ENCODE assay signal across 23 cellular contexts in the genomic region with DNA sequence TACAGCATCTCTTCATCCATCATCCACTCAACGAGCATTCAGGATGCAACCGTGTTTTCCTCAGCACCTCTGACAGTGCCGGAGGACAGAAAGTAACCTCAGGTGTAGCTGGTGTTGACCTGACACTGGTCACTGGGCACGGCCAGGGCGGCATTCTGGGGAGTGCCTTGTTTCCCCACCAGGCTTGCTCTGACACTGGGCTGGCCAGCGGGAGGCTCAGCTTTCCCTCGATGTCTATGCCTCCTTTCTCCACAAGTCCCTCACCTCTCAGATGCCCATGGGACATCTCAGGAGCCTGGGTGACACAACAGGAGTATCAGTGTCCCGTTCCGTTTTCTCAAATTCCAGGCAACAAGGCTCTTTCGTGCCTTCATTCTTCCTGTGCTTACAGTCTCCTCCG. TPM values are rescaled to one million over a fixed set of nuclear protein-coding genes. Genes with fewer than 3 reads are reported as not detected.
DNase-seq lines count a peak whose midpoint lies in the region; ATAC-seq and TF ChIP-seq lines count a peak whose summit lies in the region.
"Had no signal": no experiment of that assay in that cellular context is flagged by ENCODE, and none has a peak within 500 bp of the region (broad histone marks: within the 10 kb centered on the region; RNA-seq: fewer than 3 reads in every experiment).

No MANE protein-coding gene starts in this region.

- no peak overlapping the region for H3K18ac ChIP-seq in mesenchymal stem cell (ENCODE audit: low read depth in 1 of 2, low read length in 2 of 2)

- no peak overlapping the region for H2BK5ac ChIP-seq in mesenchymal stem cell (ENCODE audit: low read depth, low read length, poor library complexity, severe bottlenecking)

- no peak overlapping the region for H4K8ac ChIP-seq in mesenchymal stem cell (ENCODE audit: low read length)

- peaks cover 5% of the 10 kb centered on the region for H3K4me1 ChIP-seq in endodermal cell (ENCODE audit: control insufficient read depth, insufficient read depth, low read length)
- H3K4me1 ChIP-seq in mesenchymal stem cell (ENCODE audit: control insufficient read depth, insufficient read depth, low read depth, low read length), result peaks cover 2% of the 10 kb centered on the region

- H3K9me3 ChIP-seq in CD4-positive, alpha-beta T cell (ENCODE audit: control insufficient read depth, low read length), result no peaks in the 10 kb centered on the region
- H3K9me3 ChIP-seq in endodermal cell (ENCODE audit: control insufficient read depth, low read length) (no peaks in the 10 kb centered on the region), mesenchymal stem cell (ENCODE audit: control insufficient read depth, low read length) (no peaks in the 10 kb centered on the region)
- H3K9me3 ChIP-seq: BLaER1 treated with 17β-estradiol and CSF1 and Interleukin-3, amounts not matched to agents 10 nM and 100 nM had no signal

- peaks cover 68% of the 10 kb centered on the region for H3K36me3 Mint-ChIP-seq in activated CD4-positive, alpha-beta T cell treated with anti-CD3 and anti-CD28 coated beads, Interleukin-2, amount 10 ng/mL, durations not matched to agents 24 days and 14 days (ENCODE audit: low read depth)
- H3K36me3 Mint-ChIP-seq in CD4-positive, alpha-beta T cell (ENCODE audit: low read depth), result peaks cover 94% of the 10 kb centered on the region
- H3K36me3 Mint-ChIP-seq in activated T-helper 1 cell treated with anti-CD3 and anti-CD28 coated beads, Interleukin-12 subunit alpha, Interleukin-12 subunit beta, Interleukin-2, Interleukin-4 antibody, amounts not matched to agents 30 ng/mL and 10 ng/mL and 1 ng/mL, durations not matched to agents 14 hours and 24 hours and 36 hours (ENCODE audit: low read depth), result peaks cover 50% of the 10 kb centered on the region
- no peaks in the 10 kb centered on the region for H3K36me3 Mint-ChIP-seq in endodermal cell (ENCODE audit: low read depth)

- H2BK120ac ChIP-seq in mesenchymal stem cell (ENCODE audit: low read depth, low read length), result no peak overlapping the region

- H3K9ac ChIP-seq in endodermal cell (ENCODE audit: extremely low read depth, low read length, poor library complexity, severe bottlenecking), result no peak overlapping the region
- H3K9ac ChIP-seq in mesenchymal stem cell (ENCODE audit: low read length), result no peak overlapping the region
- H3K9ac ChIP-seq: BLaER1 treated with 17β-estradiol and CSF1 and Interleukin-3, amounts not matched to agents 10 nM and 100 nM; GM23248 had no signal

- no peak for ATAC-seq in CD4-positive, alpha-beta T cell (ENCODE audit: poor library complexity)
- ATAC-seq: GM12878, Panc1 had no signal

- no peak overlapping the region for H2AK5ac ChIP-seq in mesenchymal stem cell (ENCODE audit: low read length, severe bottlenecking)

- no peak overlapping the region for H3K23ac ChIP-seq in mesenchymal stem cell (ENCODE audit: low read length in 2 of 2)

- peaks cover 59% of the 10 kb centered on the region for H3K4me1 Mint-ChIP-seq in activated CD4-positive, alpha-beta T cell treated with anti-CD3 and anti-CD28 coated beads, Interleukin-2, amount 10 ng/mL, durations not matched to agents 24 days and 14 days
- peaks cover 88% of the 10 kb centered on the region for H3K4me1 Mint-ChIP-seq in CD4-positive, alpha-beta T cell (ENCODE audit: low read depth)
- H3K4me1 Mint-ChIP-seq in activated T-helper 1 cell treated with anti-CD3 and anti-CD28 coated beads, Interleukin-12 subunit alpha, Interleukin-12 subunit beta, Interleukin-2, Interleukin-4 antibody, amounts not matched to agents 30 ng/mL and 10 ng/mL and 1 ng/mL, durations not matched to agents 14 hours and 24 hours and 36 hours (ENCODE audit: low read depth), result peaks cover 72% of the 10 kb centered on the region
- H3K4me1 Mint-ChIP-seq in endodermal cell, result peaks cover 12% of the 10 kb centered on the region

- no peak for TF ChIP-seq CTCF in CD4-positive, alpha-beta T cell (IDR thresholded peaks at IDR 0.05)
- peak; percentile 12 for TF ChIP-seq CTCF in endodermal cell (conservative IDR thresholded peaks at IDR 0.05)

- 87% methylated on average over 11 of the region's 11 CpGs for WGBS in endodermal cell (ENCODE audit: insufficient coverage in 1 of 2, insufficient read length in 1 of 2), 2 experiments
- WGBS in mesenchymal stem cell, result 83% methylated on average over 11 of the region's 11 CpGs

- H4K91ac ChIP-seq in mesenchymal stem cell (ENCODE audit: low read length), result no peak overlapping the region

- H3K27me3 Mint-ChIP-seq in activated CD4-positive, alpha-beta T cell treated with anti-CD3 and anti-CD28 coated beads, Interleukin-2, amount 10 ng/mL, durations not matched to agents 24 days and 14 days, result no peaks in the 10 kb centered on the region
- no peaks in the 10 kb centered on the region for H3K27me3 Mint-ChIP-seq in CD4-positive, alpha-beta T cell
- H3K27me3 Mint-ChIP-seq in activated T-helper 1 cell treated with anti-CD3 and anti-CD28 coated beads, Interleukin-12 subunit alpha, Interleukin-12 subunit beta, Interleukin-2, Interleukin-4 antibody, amounts not matched to agents 30 ng/mL and 10 ng/mL and 1 ng/mL, durations not matched to agents 14 hours and 24 hours and 36 hours (ENCODE audit: insufficient read depth), result no peaks in the 10 kb centered on the region
- H3K27me3 Mint-ChIP-seq in endodermal cell (ENCODE audit: insufficient read depth), result peaks cover 45% of the 10 kb centered on the region
- H3K27me3 Mint-ChIP-seq: IgD-negative memory B cell had no signal

- no peak overlapping the region for H3K4ac ChIP-seq in mesenchymal stem cell (ENCODE audit: low read depth in 1 of 2, low read length in 2 of 2)

- H3K14ac ChIP-seq in mesenchymal stem cell (ENCODE audit: low read length in 2 of 2), result no peak overlapping the region

- no peak overlapping the region for H3K27ac ChIP-seq in CD4-positive, alpha-beta T cell (ENCODE audit: low read depth, low read length)
- H3K27ac ChIP-seq in endodermal cell (ENCODE audit: low read depth, low read length) (no peak overlapping the region), mesenchymal stem cell (ENCODE audit: low read length, poor library complexity, severe bottlenecking) (no peak overlapping the region)
- H3K27ac ChIP-seq: BLaER1 treated with 17β-estradiol and CSF1 and Interleukin-3, amounts not matched to agents 10 nM and 100 nM; GM23248; HL-60 had no signal

- no peaks in the 10 kb centered on the region for H3K27me3 ChIP-seq in CD4-positive, alpha-beta T cell (ENCODE audit: control insufficient read depth, insufficient read depth, low read length)
- H3K27me3 ChIP-seq in endodermal cell (ENCODE audit: control insufficient read depth, insufficient read depth, low read length, poor library complexity, severe bottlenecking), result peaks cover 9% of the 10 kb centered on the region
- H3K27me3 ChIP-seq in mesenchymal stem cell (ENCODE audit: control insufficient read depth in 1 of 2, insufficient read depth in 1 of 2, low read length in 2 of 2), result peaks cover 5 to 53% of the 10 kb centered on the region in 2 experiments
- H3K27me3 ChIP-seq: BLaER1 treated with 17β-estradiol and CSF1 and Interleukin-3, amounts not matched to agents 10 nM and 100 nM had no signal

- CTCF ChIA-PET in CD4-positive, alpha-beta T cell (lab: Charles Lee), result no interaction called here

- DNase-seq in activated CD4-positive, alpha-beta T cell treated with anti-CD3 and anti-CD28 coated beads, Interleukin-2, amount 10 ng/mL, durations not matched to agents 24 days and 14 days, result no peak
- no peak for DNase-seq in activated CD4-positive, alpha-beta T cell treated with anti-CD3 and anti-CD28 coated beads for 48 hours
- no peak for DNase-seq in CD4-positive, alpha-beta T cell
- DNase-seq in activated T-helper 1 cell treated with anti-CD3 and anti-CD28 coated beads, Interleukin-12 subunit alpha, Interleukin-12 subunit beta, Interleukin-2, Interleukin-4 antibody, amounts not matched to agents 30 ng/mL and 10 ng/mL and 1 ng/mL, durations not matched to agents 14 hours and 24 hours and 36 hours (ENCODE audit: low spot score), result no peak
- no peak for DNase-seq in endodermal cell
- no peak for DNase-seq in SKM-1 (lab: John Stamatoyannopoulos, UW; ENCODE audit: unreplicated experiment)
- no peak for DNase-seq in NCI-H1048 (lab: John Stamatoyannopoulos, UW)
- DNase-seq in mesenchymal stem cell, result no peak
- DNase-seq: DMS 273 treated with DMSO at 0.1 percent for 48 hours, GDM1, GM23248, HCEC 1CT, Kasumi-1, MM.1S, NCI-H1105, NCI-H187, NCI-H345, NCI-H526 had no signal

- no peak overlapping the region for H3K4me2 ChIP-seq in mesenchymal stem cell (ENCODE audit: low read length, poor library complexity, severe bottlenecking)
- H3K4me2 ChIP-seq: BLaER1 treated with 17β-estradiol and CSF1 and Interleukin-3, amounts not matched to agents 10 nM and 100 nM had no signal

- peak overlapping the region; percentile 14 for H3K27ac Mint-ChIP-seq in activated CD4-positive, alpha-beta T cell treated with anti-CD3 and anti-CD28 coated beads, Interleukin-2, amount 10 ng/mL, durations not matched to agents 24 days and 14 days
- H3K27ac Mint-ChIP-seq in CD4-positive, alpha-beta T cell, result peak overlapping the region; percentile 95
- H3K27ac Mint-ChIP-seq in activated T-helper 1 cell treated with anti-CD3 and anti-CD28 coated beads, Interleukin-12 subunit alpha, Interleukin-12 subunit beta, Interleukin-2, Interleukin-4 antibody, amounts not matched to agents 30 ng/mL and 10 ng/mL and 1 ng/mL, durations not matched to agents 14 hours and 24 hours and 36 hours, result peak overlapping the region; percentile 58
- no peak overlapping the region for H3K27ac Mint-ChIP-seq in endodermal cell
- H3K27ac Mint-ChIP-seq: IgD-negative memory B cell had no signal

- H3K36me3 ChIP-seq in endodermal cell (ENCODE audit: control insufficient read depth, insufficient read depth, low read length), result no peaks in the 10 kb centered on the region
- no peaks in the 10 kb centered on the region for H3K36me3 ChIP-seq in mesenchymal stem cell (ENCODE audit: control insufficient read depth in 1 of 2, insufficient read depth in 2 of 2, low read depth in 1 of 2, low read length in 2 of 2)
- H3K36me3 ChIP-seq: BLaER1 treated with 17β-estradiol and CSF1 and Interleukin-3, amounts not matched to agents 10 nM and 100 nM had no signal

- no peaks in the 10 kb centered on the region for H3K79me1 ChIP-seq in mesenchymal stem cell (replicated peaks; ENCODE audit: low read length, poor library complexity, severe bottlenecking)

- H3K4me3 Mint-ChIP-seq in activated CD4-positive, alpha-beta T cell treated with anti-CD3 and anti-CD28 coated beads, Interleukin-2, amount 10 ng/mL, durations not matched to agents 24 days and 14 days, result no peak overlapping the region
- H3K4me3 Mint-ChIP-seq in CD4-positive, alpha-beta T cell, result peak overlapping the region; percentile 25
- H3K4me3 Mint-ChIP-seq in activated T-helper 1 cell treated with anti-CD3 and anti-CD28 coated beads, Interleukin-12 subunit alpha, Interleukin-12 subunit beta, Interleukin-2, Interleukin-4 antibody, amounts not matched to agents 30 ng/mL and 10 ng/mL and 1 ng/mL, durations not matched to agents 14 hours and 24 hours and 36 hours, result no peak overlapping the region
- no peak overlapping the region for H3K4me3 Mint-ChIP-seq in endodermal cell
- H3K4me3 Mint-ChIP-seq: IgD-negative memory B cell had no signal

- no peak overlapping the region for H2BK15ac ChIP-seq in mesenchymal stem cell (ENCODE audit: low read depth, poor library complexity, severe bottlenecking)

- POLR2A ChIA-PET in CD4-positive, alpha-beta T cell (lab: Charles Lee), result interaction anchor here (0.6 to 0.7 kb wide), 2 partner anchors 18 to 75 kb away, joined by 3 to 4 read pairs; no protein-coding TSS in a partner anchor

- no peak overlapping the region for H2BK12ac ChIP-seq in mesenchymal stem cell (ENCODE audit: low read length in 2 of 2)

- intact Hi-C loops in activated CD4-positive, alpha-beta T cell treated with anti-CD3 and anti-CD28 coated beads, Interleukin-2, amount 10 ng/mL, durations not matched to agents 24 days and 14 days (cut with micrococcal nuclease), result no loop called here
- intact Hi-C loops in CD4-positive, alpha-beta T cell (cut with DNase I, micrococcal nuclease), result no loop called here
- intact Hi-C loops in activated T-helper 1 cell treated with anti-CD3 and anti-CD28 coated beads, Interleukin-12 subunit alpha, Interleukin-12 subunit beta, Interleukin-2, Interleukin-4 antibody, amounts not matched to agents 30 ng/mL and 10 ng/mL and 1 ng/mL, durations not matched to agents 14 hours and 24 hours and 36 hours (cut with micrococcal nuclease), result no loop called here

- H3K4me3 ChIP-seq in endodermal cell (ENCODE audit: low read length), result no peak overlapping the region
- no peak overlapping the region for H3K4me3 ChIP-seq in mesenchymal stem cell (ENCODE audit: insufficient read depth in 1 of 2, low read depth in 1 of 2, low read length in 2 of 2)
- H3K4me3 ChIP-seq: BLaER1 treated with 17β-estradiol and CSF1 and Interleukin-3, amounts not matched to agents 10 nM and 100 nM; GM12878; GM23248 had no signal

- no peaks in the 10 kb centered on the region for H3K9me3 Mint-ChIP-seq in activated CD4-positive, alpha-beta T cell treated with anti-CD3 and anti-CD28 coated beads, Interleukin-2, amount 10 ng/mL, durations not matched to agents 24 days and 14 days
- no peaks in the 10 kb centered on the region for H3K9me3 Mint-ChIP-seq in CD4-positive, alpha-beta T cell
- H3K9me3 Mint-ChIP-seq in activated T-helper 1 cell treated with anti-CD3 and anti-CD28 coated beads, Interleukin-12 subunit alpha, Interleukin-12 subunit beta, Interleukin-2, Interleukin-4 antibody, amounts not matched to agents 30 ng/mL and 10 ng/mL and 1 ng/mL, durations not matched to agents 14 hours and 24 hours and 36 hours, result no peaks in the 10 kb centered on the region
- no peaks in the 10 kb centered on the region for H3K9me3 Mint-ChIP-seq in endodermal cell
- H3K9me3 Mint-ChIP-seq: IgD-negative memory B cell had no signal

- H2AFZ ChIP-seq in mesenchymal stem cell (ENCODE audit: low read depth, low read length), result no peak overlapping the region
- H2AFZ ChIP-seq: GM23248 had no signal

RNA-seq across cellular contexts. Expression of a gene that starts 28.9 kb away (rescaled TPM):
- 416 and 421 TPM in 2 replicates for total RNA-seq in activated CD4-positive, alpha-beta T cell treated with anti-CD3 and anti-CD28 coated beads, Interleukin-2, amount 10 ng/mL, durations not matched to agents 24 days and 14 days
- total RNA-seq in CD4-positive, alpha-beta T cell, result 100 to 1,000 TPM; 814 to 827 TPM
- 411 and 416 TPM in 2 replicates for total RNA-seq in activated T-helper 1 cell treated with anti-CD3 and anti-CD28 coated beads, Interleukin-12 subunit alpha, Interleukin-12 subunit beta, Interleukin-2, Interleukin-4 antibody, amounts not matched to agents 30 ng/mL and 10 ng/mL and 1 ng/mL, durations not matched to agents 14 hours and 24 hours and 36 hours
- total RNA-seq in endodermal cell, result 1 to 10 TPM; 1.5 to 1.6 TPM
- 0.57 TPM for polyA plus RNA-seq in endodermal cell (2013, experiment 1 of 2)
- polyA plus RNA-seq in endodermal cell (2013, experiment 2 of 2), result 0.50 TPM
- polyA plus RNA-seq in mesenchymal stem cell (2013, experiment 1 of 2), result not detected
- not detected for polyA plus RNA-seq in mesenchymal stem cell (2013, experiment 2 of 2)
- total RNA-seq: GM23248 had no signal
- polyA plus RNA-seq: GM23248 had no signal

RNA-seq across cellular contexts. Expression of a gene that starts 48.5 kb away (rescaled TPM):
- total RNA-seq in activated CD4-positive, alpha-beta T cell treated with anti-CD3 and anti-CD28 coated beads, Interleukin-2, amount 10 ng/mL, durations not matched to agents 24 days and 14 days, result 3.0 and 4.0 TPM in 2 replicates
- 10 to 100 TPM; 10.5 to 11.9 TPM for total RNA-seq in CD4-positive, alpha-beta T cell
- 1.7 and 2.0 TPM in 2 replicates for total RNA-seq in activated T-helper 1 cell treated with anti-CD3 and anti-CD28 coated beads, Interleukin-12 subunit alpha, Interleukin-12 subunit beta, Interleukin-2, Interleukin-4 antibody, amounts not matched to agents 30 ng/mL and 10 ng/mL and 1 ng/mL, durations not matched to agents 14 hours and 24 hours and 36 hours
- 1 to 10 TPM; 1.4 to 1.6 TPM for total RNA-seq in endodermal cell
- 10.8 TPM for polyA plus RNA-seq in endodermal cell (2013, experiment 1 of 2)
- 8.9 TPM for polyA plus RNA-seq in endodermal cell (2013, experiment 2 of 2)
- polyA plus RNA-seq in mesenchymal stem cell (2013, experiment 1 of 2), result 40.1 TPM
- polyA plus RNA-seq in mesenchymal stem cell (2013, experiment 2 of 2), result 32.4 TPM

Comparison
In these comparisons a context has a peak if more than half of its experiments do, and no peak if none do; other contexts are left out.
1. RNA of a gene that starts 28.9 kb away (total RNA-seq): 814 to 827 TPM in CD4-positive, alpha-beta T cell, 416 to 421 TPM in activated CD4-positive, alpha-beta T cell treated with anti-CD3 and anti-CD28 coated beads, Interleukin-2, amount 10 ng/mL, durations not matched to agents 24 days and 14 days and 411 to 416 TPM in activated T-helper 1 cell treated with anti-CD3 and anti-CD28 coated beads, Interleukin-12 subunit alpha, Interleukin-12 subunit beta, Interleukin-2, Interleukin-4 antibody, amounts not matched to agents 30 ng/mL and 10 ng/mL and 1 ng/mL, durations not matched to agents 14 hours and 24 hours and 36 hours; 1.5 to 1.6 TPM in endodermal cell; every median in the first group is over 100 times any median in the second.